ENCODE assay signal across 8 cellular contexts in the genomic region with DNA sequence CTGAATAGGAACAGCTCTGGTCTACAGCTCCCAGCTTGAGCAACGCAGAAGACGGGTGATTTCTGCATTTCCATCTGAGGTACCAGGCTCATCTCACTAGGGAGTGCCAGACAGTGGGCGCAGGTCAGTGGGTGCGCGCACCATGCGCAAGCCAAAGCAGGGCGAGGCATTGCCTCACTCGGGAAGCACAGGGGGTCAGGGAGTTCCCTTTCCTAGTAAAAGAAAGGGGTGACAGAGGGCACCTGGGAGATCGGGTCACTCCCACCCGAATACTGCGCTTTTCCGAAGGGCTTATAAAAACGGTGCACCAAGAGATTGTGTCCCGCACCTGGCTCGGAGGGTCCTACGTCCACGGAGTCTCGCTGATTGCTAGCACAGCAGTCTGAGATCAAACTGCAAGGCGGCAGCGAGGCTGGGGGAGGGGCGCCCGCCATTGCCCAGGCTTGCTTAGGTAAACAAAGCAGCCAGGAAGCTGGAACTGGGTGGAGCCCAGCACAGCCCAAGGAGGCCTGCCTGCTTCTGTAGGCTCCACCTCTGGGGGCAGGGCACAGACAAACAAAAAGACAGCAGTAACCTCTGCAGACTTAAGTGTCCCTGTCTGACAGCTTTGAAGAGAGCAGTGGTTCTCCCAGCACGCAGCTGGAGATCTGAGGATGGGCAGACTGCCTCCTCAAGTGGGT.
A peak's percentile ranks its signal among the peaks of the same experiment; 100 is the strongest.
DNase-seq lines count a peak whose midpoint lies in the region; TF ChIP-seq lines count a peak whose summit lies in the region.
"Not testable (repeated sequence)": the region's sequence is repeated elsewhere in the genome, so short reads cannot be mapped to it uniquely, and the experiment has no call there.

No MANE protein-coding gene starts in this region.

- not testable (repeated sequence) for H3K27me3 ChIP-seq in colonic mucosa; mucosa of rectum (ENCODE audit: control insufficient read depth in 2 of 2, insufficient read depth in 2 of 2, low read length in 2 of 2); prostate gland (replicated peaks; ENCODE audit: insufficient read depth)

- not testable (repeated sequence) for H3K4me1 ChIP-seq in colonic mucosa; mucosa of rectum (ENCODE audit: control insufficient read depth in 2 of 2, insufficient read depth in 2 of 2, low read length in 2 of 2); prostate gland (replicated peaks)

- intact Hi-C loops in colonic mucosa (cut with DNase I); prostate gland (cut with DNase I): not testable (repeated sequence)

- not testable (repeated sequence) for TF ChIP-seq CTCF in C4-2B (conservative IDR thresholded peaks at IDR 0.05); RWPE1 (conservative IDR thresholded peaks at IDR 0.05; ENCODE audit: low read depth); colonic mucosa (IDR thresholded peaks at IDR 0.05); prostate gland (IDR thresholded peaks at IDR 0.05)

- H3K9ac ChIP-seq in colonic mucosa (ENCODE audit: low read depth in 2 of 2, low read length in 2 of 2); mucosa of rectum (ENCODE audit: low read depth in 1 of 2, low read length in 2 of 2): not testable (repeated sequence)

- DNase-seq in DMS53 treated with DMSO at 0.1 percent for 48 hours (lab: John Stamatoyannopoulos, UW; ENCODE audit: unreplicated experiment) (peak; percentile 42), NCI-H1436 (lab: John Stamatoyannopoulos, UW) (peak; percentile 12), NCI-H69 (lab: John Stamatoyannopoulos, UW) (peak; percentile 37), colonic mucosa (peak; percentile 76), prostate gland (ENCODE audit: low spot score) (peak; percentile 10)
- DNase-seq in RWPE1 (ENCODE audit: low spot score), result not testable (repeated sequence)

- H3K9me3 ChIP-seq in colonic mucosa; mucosa of rectum (ENCODE audit: control insufficient read depth in 2 of 2, low read length in 2 of 2); prostate gland: not testable (repeated sequence)

- not testable (repeated sequence) for H3K36me3 ChIP-seq in colonic mucosa; mucosa of rectum (ENCODE audit: control insufficient read depth in 2 of 2, insufficient read depth in 2 of 2, low read length in 2 of 2); prostate gland

- TF ChIP-seq POLR2A in prostate gland (IDR thresholded peaks at IDR 0.05), result not testable (repeated sequence)

- WGBS in prostate gland, result 72% methylated on average over 22 of the region's 23 CpGs

- H3K27ac ChIP-seq in C4-2B (peak overlapping the region; percentile 47), RWPE1 (peak overlapping the region; percentile 67), mucosa of rectum (ENCODE audit: low read depth in 2 of 2, low read length in 2 of 2) (peak overlapping the region in 1 of 2 donors; percentile 5)
- H3K27ac ChIP-seq in colonic mucosa, prostate gland: not testable (repeated sequence)

- H3K4me3 ChIP-seq in colonic mucosa, prostate gland: not testable (repeated sequence)
- peak overlapping the region; percentile 50 to 66 for H3K4me3 ChIP-seq in mucosa of rectum (ENCODE audit: low read length in 2 of 2)

- POLR2A ChIA-PET in RWPE1 (lab: Yijun Ruan, JAX; ENCODE audit: low non-redundant PET), result not testable (repeated sequence)

- CTCF ChIA-PET in RWPE1 (lab: Yijun Ruan, JAX), result not testable (repeated sequence)
